1 cellular context compared by ENCODE assay signal in the genomic region with DNA sequence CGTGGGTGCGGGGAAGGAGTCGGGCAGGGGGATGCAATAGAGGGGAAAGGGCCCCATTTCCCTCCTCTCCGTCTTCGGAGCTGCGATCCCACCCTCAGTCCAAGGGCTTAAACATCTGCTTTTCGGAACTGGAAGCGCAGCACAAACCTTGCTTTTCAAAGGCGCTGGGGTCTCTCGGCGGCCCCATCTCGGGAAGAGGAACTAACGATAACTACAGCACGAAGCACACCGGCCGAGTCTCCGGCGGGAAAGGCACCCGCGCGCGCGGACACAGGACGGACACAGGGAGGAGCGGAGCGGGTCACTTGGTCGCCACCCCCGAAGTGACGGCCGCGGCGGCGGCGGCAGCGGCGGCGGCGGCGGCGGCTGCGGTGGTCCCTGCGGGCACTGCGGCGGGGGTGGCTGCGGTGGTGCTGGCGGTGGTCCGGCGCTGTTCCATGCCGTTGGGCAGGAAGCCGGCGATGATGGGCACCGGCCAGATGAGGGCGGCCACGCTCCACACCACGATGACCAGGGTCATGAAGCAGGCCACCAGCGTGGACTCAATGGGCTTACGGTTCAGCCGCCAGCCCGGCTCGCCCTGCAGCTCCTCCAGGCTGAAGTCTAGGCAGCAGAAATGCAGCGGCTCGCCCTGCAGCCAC.
TF ChIP-seq lines count a peak whose summit lies in the region.

No MANE protein-coding gene starts in this region.

TF ChIP-seq in HepG2, 621 proteins besides CTCF, POLR2A, EP300 and RAD21 (continued from another document and continues in another):
- TF ChIP-seq, protein P1, sequence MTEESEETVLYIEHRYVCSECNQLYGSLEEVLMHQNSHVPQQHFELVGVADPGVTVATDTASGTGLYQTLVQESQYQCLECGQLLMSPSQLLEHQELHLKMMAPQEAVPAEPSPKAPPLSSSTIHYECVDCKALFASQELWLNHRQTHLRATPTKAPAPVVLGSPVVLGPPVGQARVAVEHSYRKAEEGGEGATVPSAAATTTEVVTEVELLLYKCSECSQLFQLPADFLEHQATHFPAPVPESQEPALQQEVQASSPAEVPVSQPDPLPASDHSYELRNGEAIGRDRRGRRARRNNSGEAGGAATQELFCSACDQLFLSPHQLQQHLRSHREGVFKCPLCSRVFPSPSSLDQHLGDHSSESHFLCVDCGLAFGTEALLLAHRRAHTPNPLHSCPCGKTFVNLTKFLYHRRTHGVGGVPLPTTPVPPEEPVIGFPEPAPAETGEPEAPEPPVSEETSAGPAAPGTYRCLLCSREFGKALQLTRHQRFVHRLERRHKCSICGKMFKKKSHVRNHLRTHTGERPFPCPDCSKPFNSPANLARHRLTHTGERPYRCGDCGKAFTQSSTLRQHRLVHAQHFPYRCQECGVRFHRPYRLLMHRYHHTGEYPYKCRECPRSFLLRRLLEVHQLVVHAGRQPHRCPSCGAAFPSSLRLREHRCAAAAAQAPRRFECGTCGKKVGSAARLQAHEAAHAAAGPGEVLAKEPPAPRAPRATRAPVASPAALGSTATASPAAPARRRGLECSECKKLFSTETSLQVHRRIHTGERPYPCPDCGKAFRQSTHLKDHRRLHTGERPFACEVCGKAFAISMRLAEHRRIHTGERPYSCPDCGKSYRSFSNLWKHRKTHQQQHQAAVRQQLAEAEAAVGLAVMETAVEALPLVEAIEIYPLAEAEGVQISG (CRISPR knock-in tag; IDR thresholded peaks at IDR 0.05): peak; percentile 49; the same call in 1 of the 2 replicates
- TF ChIP-seq, protein P2, sequence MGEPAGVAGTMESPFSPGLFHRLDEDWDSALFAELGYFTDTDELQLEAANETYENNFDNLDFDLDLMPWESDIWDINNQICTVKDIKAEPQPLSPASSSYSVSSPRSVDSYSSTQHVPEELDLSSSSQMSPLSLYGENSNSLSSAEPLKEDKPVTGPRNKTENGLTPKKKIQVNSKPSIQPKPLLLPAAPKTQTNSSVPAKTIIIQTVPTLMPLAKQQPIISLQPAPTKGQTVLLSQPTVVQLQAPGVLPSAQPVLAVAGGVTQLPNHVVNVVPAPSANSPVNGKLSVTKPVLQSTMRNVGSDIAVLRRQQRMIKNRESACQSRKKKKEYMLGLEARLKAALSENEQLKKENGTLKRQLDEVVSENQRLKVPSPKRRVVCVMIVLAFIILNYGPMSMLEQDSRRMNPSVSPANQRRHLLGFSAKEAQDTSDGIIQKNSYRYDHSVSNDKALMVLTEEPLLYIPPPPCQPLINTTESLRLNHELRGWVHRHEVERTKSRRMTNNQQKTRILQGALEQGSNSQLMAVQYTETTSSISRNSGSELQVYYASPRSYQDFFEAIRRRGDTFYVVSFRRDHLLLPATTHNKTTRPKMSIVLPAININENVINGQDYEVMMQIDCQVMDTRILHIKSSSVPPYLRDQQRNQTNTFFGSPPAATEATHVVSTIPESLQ (CRISPR knock-in tag; conservative IDR thresholded peaks at IDR 0.05): no peak
- TF ChIP-seq ZMAT3 (CRISPR knock-in tag; conservative IDR thresholded peaks at IDR 0.05) (no peak), ZFP41 (CRISPR knock-in tag; IDR thresholded peaks at IDR 0.05; ENCODE audit: borderline replicate concordance) (no peak), ZNF652 (CRISPR knock-in tag; IDR thresholded peaks at IDR 0.05; ENCODE audit: borderline replicate concordance, low read depth) (no peak), ZNF768 (CRISPR knock-in tag; IDR thresholded peaks at IDR 0.05) (peak; percentile 33; the same call in 1 of the 2 replicates), ZBTB7B (CRISPR knock-in tag; IDR thresholded peaks at IDR 0.05) (peak; percentile 45; the same call in 1 of the 2 replicates), TCF7L2 (IDR thresholded peaks at IDR 0.05; ENCODE audit: low read depth, low read length) (no peak), BRD4 (CRISPR knock-in tag; IDR thresholded peaks at IDR 0.05) (no peak), KLF6 (CRISPR knock-in tag; IDR thresholded peaks at IDR 0.05) (no peak), SIX4 (CRISPR knock-in tag; IDR thresholded peaks at IDR 0.05) (no peak), NONO (IDR thresholded peaks at IDR 0.05) (no peak), NONO (CRISPR knock-in tag; conservative IDR thresholded peaks at IDR 0.05) (no peak), HNF4A (CRISPR knock-in tag; IDR thresholded peaks at IDR 0.05) (no peak), PHF8 (CRISPR knock-in tag; IDR thresholded peaks at IDR 0.05) (0 out of 2 replicates have a peak, but pooled peaks have one; percentile 15), ZBTB42 (CRISPR knock-in tag; IDR thresholded peaks at IDR 0.05) (no peak), TBX2 (CRISPR knock-in tag; IDR thresholded peaks at IDR 0.05; ENCODE audit: borderline replicate concordance) (no peak), ZNF607 (CRISPR knock-in tag; IDR thresholded peaks at IDR 0.05; ENCODE audit: borderline replicate concordance) (no peak), ZBTB21 (CRISPR knock-in tag; IDR thresholded peaks at IDR 0.05) (no peak)
- TF ChIP-seq, protein P3, sequence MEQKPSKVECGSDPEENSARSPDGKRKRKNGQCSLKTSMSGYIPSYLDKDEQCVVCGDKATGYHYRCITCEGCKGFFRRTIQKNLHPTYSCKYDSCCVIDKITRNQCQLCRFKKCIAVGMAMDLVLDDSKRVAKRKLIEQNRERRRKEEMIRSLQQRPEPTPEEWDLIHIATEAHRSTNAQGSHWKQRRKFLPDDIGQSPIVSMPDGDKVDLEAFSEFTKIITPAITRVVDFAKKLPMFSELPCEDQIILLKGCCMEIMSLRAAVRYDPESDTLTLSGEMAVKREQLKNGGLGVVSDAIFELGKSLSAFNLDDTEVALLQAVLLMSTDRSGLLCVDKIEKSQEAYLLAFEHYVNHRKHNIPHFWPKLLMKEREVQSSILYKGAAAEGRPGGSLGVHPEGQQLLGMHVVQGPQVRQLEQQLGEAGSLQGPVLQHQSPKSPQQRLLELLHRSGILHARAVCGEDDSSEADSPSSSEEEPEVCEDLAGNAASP (CRISPR knock-in tag; IDR thresholded peaks at IDR 0.05; ENCODE audit: borderline replicate concordance): no peak
- TF ChIP-seq, protein P4, sequence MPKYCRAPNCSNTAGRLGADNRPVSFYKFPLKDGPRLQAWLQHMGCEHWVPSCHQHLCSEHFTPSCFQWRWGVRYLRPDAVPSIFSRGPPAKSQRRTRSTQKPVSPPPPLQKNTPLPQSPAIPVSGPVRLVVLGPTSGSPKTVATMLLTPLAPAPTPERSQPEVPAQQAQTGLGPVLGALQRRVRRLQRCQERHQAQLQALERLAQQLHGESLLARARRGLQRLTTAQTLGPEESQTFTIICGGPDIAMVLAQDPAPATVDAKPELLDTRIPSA (CRISPR knock-in tag; IDR thresholded peaks at IDR 0.05; ENCODE audit: borderline replicate concordance): no peak
- TF ChIP-seq, protein P5, sequence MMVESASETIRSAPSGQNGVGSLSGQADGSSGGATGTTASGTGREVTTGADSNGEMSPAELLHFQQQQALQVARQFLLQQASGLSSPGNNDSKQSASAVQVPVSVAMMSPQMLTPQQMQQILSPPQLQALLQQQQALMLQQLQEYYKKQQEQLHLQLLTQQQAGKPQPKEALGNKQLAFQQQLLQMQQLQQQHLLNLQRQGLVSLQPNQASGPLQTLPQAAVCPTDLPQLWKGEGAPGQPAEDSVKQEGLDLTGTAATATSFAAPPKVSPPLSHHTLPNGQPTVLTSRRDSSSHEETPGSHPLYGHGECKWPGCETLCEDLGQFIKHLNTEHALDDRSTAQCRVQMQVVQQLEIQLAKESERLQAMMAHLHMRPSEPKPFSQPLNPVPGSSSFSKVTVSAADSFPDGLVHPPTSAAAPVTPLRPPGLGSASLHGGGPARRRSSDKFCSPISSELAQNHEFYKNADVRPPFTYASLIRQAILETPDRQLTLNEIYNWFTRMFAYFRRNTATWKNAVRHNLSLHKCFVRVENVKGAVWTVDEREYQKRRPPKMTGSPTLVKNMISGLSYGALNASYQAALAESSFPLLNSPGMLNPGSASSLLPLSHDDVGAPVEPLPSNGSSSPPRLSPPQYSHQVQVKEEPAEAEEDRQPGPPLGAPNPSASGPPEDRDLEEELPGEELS (CRISPR knock-in tag; IDR thresholded peaks at IDR 0.05): no peak
- TF ChIP-seq, protein P6, sequence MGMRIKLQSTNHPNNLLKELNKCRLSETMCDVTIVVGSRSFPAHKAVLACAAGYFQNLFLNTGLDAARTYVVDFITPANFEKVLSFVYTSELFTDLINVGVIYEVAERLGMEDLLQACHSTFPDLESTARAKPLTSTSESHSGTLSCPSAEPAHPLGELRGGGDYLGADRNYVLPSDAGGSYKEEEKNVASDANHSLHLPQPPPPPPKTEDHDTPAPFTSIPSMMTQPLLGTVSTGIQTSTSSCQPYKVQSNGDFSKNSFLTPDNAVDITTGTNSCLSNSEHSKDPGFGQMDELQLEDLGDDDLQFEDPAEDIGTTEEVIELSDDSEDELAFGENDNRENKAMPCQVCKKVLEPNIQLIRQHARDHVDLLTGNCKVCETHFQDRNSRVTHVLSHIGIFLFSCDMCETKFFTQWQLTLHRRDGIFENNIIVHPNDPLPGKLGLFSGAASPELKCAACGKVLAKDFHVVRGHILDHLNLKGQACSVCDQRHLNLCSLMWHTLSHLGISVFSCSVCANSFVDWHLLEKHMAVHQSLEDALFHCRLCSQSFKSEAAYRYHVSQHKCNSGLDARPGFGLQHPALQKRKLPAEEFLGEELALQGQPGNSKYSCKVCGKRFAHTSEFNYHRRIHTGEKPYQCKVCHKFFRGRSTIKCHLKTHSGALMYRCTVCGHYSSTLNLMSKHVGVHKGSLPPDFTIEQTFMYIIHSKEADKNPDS (CRISPR knock-in tag; IDR thresholded peaks at IDR 0.05): no peak
- TF ChIP-seq, protein P7, sequence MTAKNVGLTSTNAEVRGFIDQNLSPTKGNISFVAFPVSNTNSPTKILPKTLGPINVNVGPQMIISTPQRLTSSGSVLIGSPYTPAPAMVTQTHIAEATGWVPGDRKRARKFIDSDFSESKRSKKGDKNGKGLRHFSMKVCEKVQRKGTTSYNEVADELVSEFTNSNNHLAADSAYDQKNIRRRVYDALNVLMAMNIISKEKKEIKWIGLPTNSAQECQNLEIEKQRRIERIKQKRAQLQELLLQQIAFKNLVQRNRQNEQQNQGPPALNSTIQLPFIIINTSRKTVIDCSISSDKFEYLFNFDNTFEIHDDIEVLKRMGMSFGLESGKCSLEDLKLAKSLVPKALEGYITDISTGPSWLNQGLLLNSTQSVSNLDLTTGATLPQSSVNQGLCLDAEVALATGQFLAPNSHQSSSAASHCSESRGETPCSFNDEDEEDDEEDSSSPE (CRISPR knock-in tag; IDR thresholded peaks at IDR 0.05): no peak
- TF ChIP-seq, protein P8, sequence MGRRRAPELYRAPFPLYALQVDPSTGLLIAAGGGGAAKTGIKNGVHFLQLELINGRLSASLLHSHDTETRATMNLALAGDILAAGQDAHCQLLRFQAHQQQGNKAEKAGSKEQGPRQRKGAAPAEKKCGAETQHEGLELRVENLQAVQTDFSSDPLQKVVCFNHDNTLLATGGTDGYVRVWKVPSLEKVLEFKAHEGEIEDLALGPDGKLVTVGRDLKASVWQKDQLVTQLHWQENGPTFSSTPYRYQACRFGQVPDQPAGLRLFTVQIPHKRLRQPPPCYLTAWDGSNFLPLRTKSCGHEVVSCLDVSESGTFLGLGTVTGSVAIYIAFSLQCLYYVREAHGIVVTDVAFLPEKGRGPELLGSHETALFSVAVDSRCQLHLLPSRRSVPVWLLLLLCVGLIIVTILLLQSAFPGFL (CRISPR knock-in tag; IDR thresholded peaks at IDR 0.05): no peak
- TF ChIP-seq, protein P9, sequence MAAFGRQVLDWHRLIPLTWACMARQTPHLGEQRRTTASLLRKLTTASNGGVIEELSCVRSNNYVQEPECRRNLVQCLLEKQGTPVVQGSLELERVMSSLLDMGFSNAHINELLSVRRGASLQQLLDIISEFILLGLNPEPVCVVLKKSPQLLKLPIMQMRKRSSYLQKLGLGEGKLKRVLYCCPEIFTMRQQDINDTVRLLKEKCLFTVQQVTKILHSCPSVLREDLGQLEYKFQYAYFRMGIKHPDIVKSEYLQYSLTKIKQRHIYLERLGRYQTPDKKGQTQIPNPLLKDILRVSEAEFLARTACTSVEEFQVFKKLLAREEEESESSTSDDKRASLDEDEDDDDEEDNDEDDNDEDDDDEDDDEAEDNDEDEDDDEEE (CRISPR knock-in tag; IDR thresholded peaks at IDR 0.05): no peak
- TF ChIP-seq, protein P10, sequence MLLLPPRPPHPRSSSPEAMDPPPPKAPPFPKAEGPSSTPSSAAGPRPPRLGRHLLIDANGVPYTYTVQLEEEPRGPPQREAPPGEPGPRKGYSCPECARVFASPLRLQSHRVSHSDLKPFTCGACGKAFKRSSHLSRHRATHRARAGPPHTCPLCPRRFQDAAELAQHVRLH (CRISPR knock-in tag; IDR thresholded peaks at IDR 0.05; ENCODE audit: borderline replicate concordance, low read depth): no peak
- TF ChIP-seq, protein P11, sequence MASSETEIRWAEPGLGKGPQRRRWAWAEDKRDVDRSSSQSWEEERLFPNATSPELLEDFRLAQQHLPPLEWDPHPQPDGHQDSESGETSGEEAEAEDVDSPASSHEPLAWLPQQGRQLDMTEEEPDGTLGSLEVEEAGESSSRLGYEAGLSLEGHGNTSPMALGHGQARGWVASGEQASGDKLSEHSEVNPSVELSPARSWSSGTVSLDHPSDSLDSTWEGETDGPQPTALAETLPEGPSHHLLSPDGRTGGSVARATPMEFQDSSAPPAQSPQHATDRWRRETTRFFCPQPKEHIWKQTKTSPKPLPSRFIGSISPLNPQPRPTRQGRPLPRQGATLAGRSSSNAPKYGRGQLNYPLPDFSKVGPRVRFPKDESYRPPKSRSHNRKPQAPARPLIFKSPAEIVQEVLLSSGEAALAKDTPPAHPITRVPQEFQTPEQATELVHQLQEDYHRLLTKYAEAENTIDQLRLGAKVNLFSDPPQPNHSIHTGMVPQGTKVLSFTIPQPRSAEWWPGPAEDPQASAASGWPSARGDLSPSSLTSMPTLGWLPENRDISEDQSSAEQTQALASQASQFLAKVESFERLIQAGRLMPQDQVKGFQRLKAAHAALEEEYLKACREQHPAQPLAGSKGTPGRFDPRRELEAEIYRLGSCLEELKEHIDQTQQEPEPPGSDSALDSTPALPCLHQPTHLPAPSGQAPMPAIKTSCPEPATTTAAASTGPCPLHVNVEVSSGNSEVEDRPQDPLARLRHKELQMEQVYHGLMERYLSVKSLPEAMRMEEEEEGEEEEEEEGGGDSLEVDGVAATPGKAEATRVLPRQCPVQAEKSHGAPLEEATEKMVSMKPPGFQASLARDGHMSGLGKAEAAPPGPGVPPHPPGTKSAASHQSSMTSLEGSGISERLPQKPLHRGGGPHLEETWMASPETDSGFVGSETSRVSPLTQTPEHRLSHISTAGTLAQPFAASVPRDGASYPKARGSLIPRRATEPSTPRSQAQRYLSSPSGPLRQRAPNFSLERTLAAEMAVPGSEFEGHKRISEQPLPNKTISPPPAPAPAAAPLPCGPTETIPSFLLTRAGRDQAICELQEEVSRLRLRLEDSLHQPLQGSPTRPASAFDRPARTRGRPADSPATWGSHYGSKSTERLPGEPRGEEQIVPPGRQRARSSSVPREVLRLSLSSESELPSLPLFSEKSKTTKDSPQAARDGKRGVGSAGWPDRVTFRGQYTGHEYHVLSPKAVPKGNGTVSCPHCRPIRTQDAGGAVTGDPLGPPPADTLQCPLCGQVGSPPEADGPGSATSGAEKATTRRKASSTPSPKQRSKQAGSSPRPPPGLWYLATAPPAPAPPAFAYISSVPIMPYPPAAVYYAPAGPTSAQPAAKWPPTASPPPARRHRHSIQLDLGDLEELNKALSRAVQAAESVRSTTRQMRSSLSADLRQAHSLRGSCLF (CRISPR knock-in tag; IDR thresholded peaks at IDR 0.05; ENCODE audit: borderline replicate concordance): no peak
